ENCODE assay signal across 27 cellular contexts in genomic region chr2:13696601-13697000, GRCh38.
DNase-seq lines count a peak whose midpoint lies in the region; ATAC-seq, FAIRE-seq and TF ChIP-seq lines count a peak whose summit lies in the region.
"Had no signal": no experiment of that assay in that cellular context is flagged by ENCODE, and none has a peak within 500 bp of the region (broad histone marks: within the 10 kb centered on the region; RNA-seq: fewer than 3 reads in every experiment).

No MANE protein-coding gene starts in this region.

- H3K9me3 ChIP-seq in Loucy (ENCODE audit: insufficient read depth, low read depth, low read length): no peaks in the 10 kb centered on the region; the same call in 1 of the 2 replicates
- H3K9me3 ChIP-seq in Peyer's patch: no peaks in the 10 kb centered on the region
- H3K9me3 ChIP-seq: A549; BE2C; BLaER1 treated with 17β-estradiol and CSF1 and Interleukin-3, amounts not matched to agents 10 nM and 100 nM; HAP-1 had no signal

- H3K9ac ChIP-seq in Loucy (ENCODE audit: low read depth, low read length, poor library complexity, severe bottlenecking): peak overlapping the region; percentile 22
- H3K9ac ChIP-seq: BLaER1 treated with 17β-estradiol and CSF1 and Interleukin-3, amounts not matched to agents 10 nM and 100 nM had no signal

- H3K4me3 ChIP-seq in Loucy (ENCODE audit: low read length, poor library complexity, severe bottlenecking) (no peak overlapping the region), bronchial epithelial cell (ENCODE audit: low read depth, low read length) (no peak overlapping the region), Peyer's patch (no peak overlapping the region)
- H3K4me3 ChIP-seq: A549; BLaER1 treated with 17β-estradiol and CSF1 and Interleukin-3, amounts not matched to agents 10 nM and 100 nM; HAP-1 had no signal

- H3K36me3 ChIP-seq in Loucy (ENCODE audit: insufficient read depth, low read length) (no peaks in the 10 kb centered on the region), bronchial epithelial cell (ENCODE audit: control insufficient read depth, insufficient read depth, low read length) (no peaks in the 10 kb centered on the region), Peyer's patch (no peaks in the 10 kb centered on the region)
- H3K36me3 ChIP-seq: BE2C; BLaER1 treated with 17β-estradiol and CSF1 and Interleukin-3, amounts not matched to agents 10 nM and 100 nM; HAP-1 had no signal

- no peaks in the 10 kb centered on the region for H3K9me2 ChIP-seq in Loucy (replicated peaks; ENCODE audit: low read depth, low read length)

- H3K79me2 ChIP-seq in Loucy (ENCODE audit: insufficient read depth, low read length): no peaks in the 10 kb centered on the region

- no peaks in the 10 kb centered on the region for H4K20me1 ChIP-seq in Loucy (ENCODE audit: insufficient read depth, low read length, poor library complexity, severe bottlenecking)
- H4K20me1 ChIP-seq: BLaER1 treated with 17β-estradiol and CSF1 and Interleukin-3, amounts not matched to agents 10 nM and 100 nM had no signal

- H3F3A ChIP-seq in Loucy (ENCODE audit: low read depth): no peaks in the 10 kb centered on the region

- ATAC-seq in left lobe of liver (no peak), sciatic nerve (no peak)
- ATAC-seq: A549 had no signal

- peaks cover 39% of the 10 kb centered on the region for H3K4me1 ChIP-seq in Loucy (ENCODE audit: insufficient read depth, low read length, poor library complexity, severe bottlenecking)
- H3K4me1 ChIP-seq in Peyer's patch: no peaks in the 10 kb centered on the region
- H3K4me1 ChIP-seq: A549; BE2C; BLaER1 treated with 17β-estradiol and CSF1 and Interleukin-3, amounts not matched to agents 10 nM and 100 nM; HAP-1 had no signal

- intact Hi-C loops in sciatic nerve (cut with DNase I): no loop called here

- TF ChIP-seq POLR2A in erythroblast (IDR thresholded peaks at IDR 0.05; ENCODE audit: low read length) (no peak), Peyer's patch (IDR thresholded peaks at IDR 0.05) (no peak)

- no peaks in the 10 kb centered on the region for H3K27me3 ChIP-seq in Loucy (ENCODE audit: insufficient read depth, low read length, poor library complexity, severe bottlenecking)
- H3K27me3 ChIP-seq in bronchial epithelial cell (ENCODE audit: control insufficient read depth, insufficient read depth, low read length): no peaks in the 10 kb centered on the region
- H3K27me3 ChIP-seq in Peyer's patch: no peaks in the 10 kb centered on the region
- H3K27me3 ChIP-seq: BE2C; BLaER1 treated with 17β-estradiol and CSF1 and Interleukin-3, amounts not matched to agents 10 nM and 100 nM had no signal

- no peak for FAIRE-seq in bronchial epithelial cell (lab: Jason Lieb, UNC)
- FAIRE-seq: A549, GM12891, GM18507, H54 had no signal

- TF ChIP-seq CTCF in Loucy (conservative IDR thresholded peaks at IDR 0.05; ENCODE audit: low read length) (no peak), bronchial epithelial cell (IDR thresholded peaks at IDR 0.05; ENCODE audit: insufficient read depth, low read length, severe bottlenecking) (no peak), Peyer's patch (IDR thresholded peaks at IDR 0.05) (no peak)

- H2AFZ ChIP-seq in Loucy (ENCODE audit: low read length): no peak overlapping the region

- no peak overlapping the region for H3K27ac ChIP-seq in Peyer's patch
- H3K27ac ChIP-seq: A549; BLaER1 treated with 17β-estradiol and CSF1 and Interleukin-3, amounts not matched to agents 10 nM and 100 nM had no signal

- no peak overlapping the region for H3K4me2 ChIP-seq in Loucy (ENCODE audit: low read depth, low read length, poor library complexity, severe bottlenecking)
- H3K4me2 ChIP-seq: A549; BLaER1 treated with 17β-estradiol and CSF1 and Interleukin-3, amounts not matched to agents 10 nM and 100 nM had no signal

- DNase-seq in NCI-H2171 treated with DMSO at 0.1 percent for 48 hours (lab: John Stamatoyannopoulos, UW) (peak; percentile 13), NCI-H2171 (lab: John Stamatoyannopoulos, UW) (no peak), bronchial epithelial cell (ENCODE audit: low read depth) (peak; percentile 25), erythroblast (lab: John Stamatoyannopoulos, UW) (peak; percentile 4), left lobe of liver (ENCODE audit: low spot score) (no peak), Peyer's patch (no peak), sciatic nerve (ENCODE audit: low spot score) (no peak)
- DNase-seq: 8988T; ACHN; AML-193; BE2C; Calu3; CD4-positive, alpha-beta T cell; CD8-positive, alpha-beta memory T cell; COR-L47; DMS53; DMS79 treated with DMSO at 0.1 percent for 48 hours; GF-D8; GOT3; HFFc6 had no signal

Comparison
In these comparisons a context has a peak if more than half of its experiments do, and no peak if none do; other contexts are left out.
1. DNase-seq: peak in NCI-H2171 treated with DMSO at 0.1 percent for 48 hours (single experiment), bronchial epithelial cell (single experiment) and erythroblast (2 of 2); none in NCI-H2171 (single experiment), left lobe of liver (single experiment), Peyer's patch (0 of 3) and sciatic nerve (single experiment).